In genomic region chr1:190138266-190138665, GRCh38 we compare ENCODE assay signal across 21 cellular contexts.
DNase-seq lines count a peak whose midpoint lies in the region; ATAC-seq, FAIRE-seq and TF ChIP-seq lines count a peak whose summit lies in the region.
"Had no signal": no experiment of that assay in that cellular context is flagged by ENCODE, and none has a peak within 500 bp of the region (broad histone marks: within the 10 kb centered on the region; RNA-seq: fewer than 3 reads in every experiment).

No MANE protein-coding gene starts in this region.

- no peaks in the 10 kb centered on the region for H3F3A ChIP-seq in GM23338 (replicated peaks; ENCODE audit: low read depth)

- H3K23ac ChIP-seq in IMR-90 (ENCODE audit: low read depth, low read length): no peak overlapping the region
- no peak overlapping the region for H3K23ac ChIP-seq in H1 (ENCODE audit: insufficient read length)

- no peak overlapping the region for H3K4me3 Mint-ChIP-seq in GM23338
- H3K4me3 Mint-ChIP-seq: B cell; CD8-positive, alpha-beta T cell; HFFc6 had no signal

- no peaks in the 10 kb centered on the region for H3K9me1 ChIP-seq in IMR-90 (ENCODE audit: insufficient read depth, low read length)

- H2BK5ac ChIP-seq in IMR-90 (ENCODE audit: low read depth, low read length, poor library complexity, severe bottlenecking): no peak overlapping the region
- no peak overlapping the region for H2BK5ac ChIP-seq in H1 (ENCODE audit: low read depth, low read length)

- H3K27me3 ChIP-seq in GM23338 (ENCODE audit: insufficient read depth) (no peaks in the 10 kb centered on the region), IMR-90 (ENCODE audit: control insufficient read depth, insufficient read depth, low read length) (no peaks in the 10 kb centered on the region), H1 (replicated peaks in 1 of 4; ENCODE audit: control insufficient read depth in 3 of 4, extremely low read depth in 1 of 4, insufficient read depth in 3 of 4, low read length in 3 of 4) (no peaks in the 10 kb centered on the region)
- H3K27me3 ChIP-seq: BLaER1 treated with 17β-estradiol and CSF1 and Interleukin-3, amounts not matched to agents 10 nM and 100 nM had no signal

- H2BK20ac ChIP-seq in IMR-90 (ENCODE audit: low read depth, low read length) (no peak overlapping the region), H1 (ENCODE audit: low read length) (no peak overlapping the region)

- no peak overlapping the region for H2AK9ac ChIP-seq in IMR-90 (replicated peaks; ENCODE audit: low read depth, low read length, poor library complexity)

- CTCF ChIA-PET in IMR-90 (lab: Yijun Ruan, JAX): interaction anchor here (1.0 kb wide), 1 partner anchor 30 kb away, joined by 3 read pairs; no protein-coding TSS in a partner anchor
- CTCF ChIA-PET in H1 (lab: Charles Lee; ENCODE audit: partially characterized antibody): no interaction called here

- H3K4me2 ChIP-seq in GM23338 (no peak overlapping the region), IMR-90 (ENCODE audit: low read depth, low read length) (no peak overlapping the region), H1 (ENCODE audit: insufficient read depth in 1 of 2, low read depth in 2 of 2, low read length in 2 of 2) (no peak overlapping the region)
- H3K4me2 ChIP-seq: BLaER1 treated with 17β-estradiol and CSF1 and Interleukin-3, amounts not matched to agents 10 nM and 100 nM; KMS-11 had no signal

- H4K20me1 ChIP-seq in GM23338 (replicated peaks; ENCODE audit: insufficient read depth) (no peaks in the 10 kb centered on the region), IMR-90 (ENCODE audit: insufficient read depth, low read length) (no peaks in the 10 kb centered on the region), H1 (replicated peaks in 1 of 2; ENCODE audit: control insufficient read depth in 1 of 2, insufficient read depth in 2 of 2, low read length in 2 of 2) (no peaks in the 10 kb centered on the region)
- H4K20me1 ChIP-seq: BLaER1 treated with 17β-estradiol and CSF1 and Interleukin-3, amounts not matched to agents 10 nM and 100 nM had no signal

- H3K36me3 ChIP-seq in GM23338 (ENCODE audit: insufficient read depth) (no peaks in the 10 kb centered on the region), IMR-90 (ENCODE audit: control insufficient read depth, insufficient read depth, low read length) (no peaks in the 10 kb centered on the region), H1 (ENCODE audit: control insufficient read depth in 2 of 4, insufficient read depth in 4 of 4, low read length in 3 of 4) (no peaks in the 10 kb centered on the region)
- H3K36me3 ChIP-seq: BLaER1 treated with 17β-estradiol and CSF1 and Interleukin-3, amounts not matched to agents 10 nM and 100 nM had no signal

- POLR2A ChIA-PET in IMR-90 (lab: Charles Lee; ENCODE audit: unreplicated experiment) (no interaction called here), H1 (lab: Charles Lee; ENCODE audit: partially characterized antibody) (no interaction called here)

- H3K27ac ChIP-seq in GM23338 (ENCODE audit: low read depth): no peak overlapping the region
- H3K27ac ChIP-seq in IMR-90 (ENCODE audit: insufficient read depth, low read length): no peak overlapping the region
- no peak overlapping the region for H3K27ac ChIP-seq in H1 (ENCODE audit: low read depth, low read length)
- H3K27ac ChIP-seq: BLaER1 treated with 17β-estradiol and CSF1 and Interleukin-3, amounts not matched to agents 10 nM and 100 nM; KMS-11 had no signal

- BruUV-seq in IMR-90 (replicated peaks; lab: Mats Ljungman, UMichigan): no TSS peak

- H3K14ac ChIP-seq in IMR-90 (replicated peaks; ENCODE audit: low read depth, low read length): no peak overlapping the region
- no peak overlapping the region for H3K14ac ChIP-seq in H1 (ENCODE audit: insufficient read length)

- no peaks in the 10 kb centered on the region for H3K9me2 ChIP-seq in GM23338 (ENCODE audit: insufficient read depth)

- in situ Hi-C loops in IMR-90 (cut with MboI; ENCODE audit: low sequenced_read_pairs): no loop called here

- H2AK5ac ChIP-seq in IMR-90 (ENCODE audit: low read depth, low read length) (no peak overlapping the region), H1 (ENCODE audit: low read depth, low read length) (no peak overlapping the region)

- H3K4me3 ChIP-seq in GM23338 (no peak overlapping the region), IMR-90 (ENCODE audit: insufficient read depth, low read depth, low read length) (no peak overlapping the region), H1 (ENCODE audit: extremely low read depth in 1 of 4, insufficient read depth in 2 of 4, low read depth in 3 of 4, low read length in 4 of 4) (no peak overlapping the region)
- H3K4me3 ChIP-seq: BLaER1 treated with 17β-estradiol and CSF1 and Interleukin-3, amounts not matched to agents 10 nM and 100 nM had no signal

- no peak for TF ChIP-seq EP300 in H1 (IDR thresholded peaks at IDR 0.05; ENCODE audit: borderline replicate concordance in 1 of 2, low read depth in 2 of 2, low read length in 2 of 2)

- no peaks in the 10 kb centered on the region for H3K9me3 Mint-ChIP-seq in GM23338

- intact Hi-C loops in IMR-90 (cut with micrococcal nuclease): loop anchor here (10.0 kb wide), 1 partner anchor 157 kb away; no protein-coding TSS in a partner anchor

- WGBS in IMR-90 (ENCODE audit: extremely low coverage in 2 of 2, insufficient read length in 1 of 2), 2 experiments: 100% methylated on average over 1 of the region's 2 CpGs; no CpG with 5 or more reads in 1 of the 2 experiments
- WGBS in H1 (ENCODE audit: extremely low coverage in 1 of 2, insufficient coverage in 1 of 2, insufficient read length in 1 of 2, insufficient replicate concordance in 2 of 2, low coverage in 1 of 2, low lambda C conversion rate in 2 of 2, missing lambda C conversion rate in 1 of 2), 2 experiments: 66% methylated on average over 2 of the region's 2 CpGs; no CpG with 5 or more reads in 1 of the 2 experiments

- H3K9ac ChIP-seq in IMR-90 (ENCODE audit: low read depth, low read length): no peak overlapping the region
- H3K9ac ChIP-seq in H1 (replicated peaks in 1 of 4; ENCODE audit: extremely low read depth in 1 of 4, low read depth in 3 of 4, low read length in 3 of 4): no peak overlapping the region
- H3K9ac ChIP-seq: BLaER1 treated with 17β-estradiol and CSF1 and Interleukin-3, amounts not matched to agents 10 nM and 100 nM; KMS-11 had no signal

- DNase-seq in GM23338 (ENCODE audit: low spot score): no peak
- DNase-seq in IMR-90: peak; percentile 24
- peak; percentile 5 for DNase-seq in amniotic epithelial cell (ENCODE audit: low read depth)
- DNase-seq in H1 (ENCODE audit: low read depth in 1 of 2, low spot score in 2 of 2): no peak
- no peak for DNase-seq in NCI-H1694 (lab: John Stamatoyannopoulos, UW)
- DNase-seq in SKM-1 treated with dmso at 0.1 percent for 144 hours (lab: John Stamatoyannopoulos, UW; ENCODE audit: unreplicated experiment): no peak
- DNase-seq: Calu3; CD8-positive, alpha-beta T cell; DND-41; EL; HFFc6 had no signal

- H4K5ac ChIP-seq in IMR-90 (ENCODE audit: low read depth, low read length) (no peak overlapping the region), H1 (ENCODE audit: insufficient read length, low read depth, low read length) (no peak overlapping the region)

- no peak for FAIRE-seq in H1 (lab: Jason Lieb, UNC)
- FAIRE-seq: G401.6, GM12891, GM18507, HepG2 had no signal

- no peak overlapping the region for H2BK15ac ChIP-seq in IMR-90 (ENCODE audit: low read depth, low read length)
- H2BK15ac ChIP-seq in H1 (ENCODE audit: low read length): no peak overlapping the region

- H4K91ac ChIP-seq in IMR-90 (ENCODE audit: insufficient read depth, low read depth, low read length): no peak overlapping the region
- H4K91ac ChIP-seq in H1 (replicated peaks; ENCODE audit: insufficient read length, low read length): no peak overlapping the region

- no peak overlapping the region for H2BK120ac ChIP-seq in IMR-90 (ENCODE audit: low read depth, low read length)
- H2BK120ac ChIP-seq in H1 (replicated peaks; ENCODE audit: low read depth, low read length): no peak overlapping the region

- H2BK12ac ChIP-seq in H1 (ENCODE audit: low read depth, low read length): no peak overlapping the region

- H3K4me1 ChIP-seq in GM23338 (ENCODE audit: insufficient read depth): 0 out of 2 replicates have a peak, but pooled peaks cover 3% of the 10 kb centered on the region
- no peaks in the 10 kb centered on the region for H3K4me1 ChIP-seq in IMR-90 (ENCODE audit: control insufficient read depth, insufficient read depth, low read length)
- no peaks in the 10 kb centered on the region for H3K4me1 ChIP-seq in H1 (replicated peaks in 1 of 4; ENCODE audit: control insufficient read depth in 3 of 4, insufficient read depth in 4 of 4, low read length in 3 of 4)
- H3K4me1 ChIP-seq: BLaER1 treated with 17β-estradiol and CSF1 and Interleukin-3, amounts not matched to agents 10 nM and 100 nM had no signal

- TF ChIP-seq CTCF in GM23338 (conservative IDR thresholded peaks at IDR 0.05; ENCODE audit: low read depth in 2 of 2): no peak
- TF ChIP-seq CTCF in IMR-90 (conservative IDR thresholded peaks at IDR 0.05; ENCODE audit: low read depth, low read length): no peak
- TF ChIP-seq CTCF in H1 (IDR thresholded peaks at IDR 0.05; ENCODE audit: control extremely low read depth in 1 of 3, insufficient read depth in 1 of 3, low read depth in 1 of 3, low read length in 3 of 3): no peak

- ATAC-seq in GM23338 (no peak), IMR-90 (ENCODE audit: low read depth) (no peak), HG03457 (IDR thresholded peaks at IDR 0.05; ENCODE audit: unreplicated experiment) (no peak), GM18498 (IDR thresholded peaks at IDR 0.05; ENCODE audit: unreplicated experiment) (no peak)
- ATAC-seq: CD8-positive, alpha-beta T cell; HCT116; HepG2 had no signal

- no peaks in the 10 kb centered on the region for H3K79me2 ChIP-seq in GM23338 (replicated peaks; ENCODE audit: insufficient read depth)
- no peaks in the 10 kb centered on the region for H3K79me2 ChIP-seq in H1 (ENCODE audit: control insufficient read depth in 1 of 2, insufficient read depth in 2 of 2, low read length in 2 of 2)

- no peak overlapping the region for H3K56ac ChIP-seq in IMR-90 (ENCODE audit: extremely low read depth, insufficient read depth, low read length)
- H3K56ac ChIP-seq in H1 (replicated peaks; ENCODE audit: insufficient read length, low read depth, low read length): no peak overlapping the region

- TF ChIP-seq POLR2A in IMR-90 (IDR thresholded peaks at IDR 0.05; ENCODE audit: low read depth, low read length) (no peak), H1 (IDR thresholded peaks at IDR 0.05; ENCODE audit: control extremely low read depth in 1 of 2, low read depth in 2 of 2, low read length in 2 of 2) (no peak)

- H3K36me3 Mint-ChIP-seq in GM23338 (ENCODE audit: low read depth): no peaks in the 10 kb centered on the region
- H3K36me3 Mint-ChIP-seq: CD8-positive, alpha-beta T cell had no signal

- dilution Hi-C loops in IMR-90 (cut with HindIII; ENCODE audit: low sequenced_read_pairs, unreplicated experiment): no loop called here

- H3K9me3 ChIP-seq in IMR-90 (ENCODE audit: control insufficient read depth, insufficient read depth, low read length) (no peaks in the 10 kb centered on the region), H1 (ENCODE audit: insufficient read depth in 2 of 2, low read depth in 1 of 2, low read length in 1 of 2) (no peaks in the 10 kb centered on the region)
- H3K9me3 ChIP-seq: BLaER1 treated with 17β-estradiol and CSF1 and Interleukin-3, amounts not matched to agents 10 nM and 100 nM had no signal

- no peak for TF ChIP-seq RAD21 in IMR-90 (IDR thresholded peaks at IDR 0.05; ENCODE audit: low read length)
- no peak for TF ChIP-seq RAD21 in H1 (IDR thresholded peaks at IDR 0.05 in 1 of 2, conservative IDR thresholded peaks at IDR 0.05 in 1 of 2; ENCODE audit: low read depth in 2 of 2, low read length in 2 of 2)

- peaks cover 3% of the 10 kb centered on the region for H3K27me3 Mint-ChIP-seq in GM23338 (ENCODE audit: insufficient read depth, low read depth, poor library complexity)
- H3K27me3 Mint-ChIP-seq: B cell had no signal

- peaks cover 8% of the 10 kb centered on the region for H3K4me1 Mint-ChIP-seq in GM23338
- H3K4me1 Mint-ChIP-seq: B cell had no signal

- H3K79me1 ChIP-seq in IMR-90 (ENCODE audit: low read depth in 1 of 2, low read length in 2 of 2) (no peaks in the 10 kb centered on the region), H1 (ENCODE audit: low read depth, low read length) (no peaks in the 10 kb centered on the region)

- peak overlapping the region; percentile 37 for H3K27ac Mint-ChIP-seq in GM23338
- H3K27ac Mint-ChIP-seq: B cell; CD8-positive, alpha-beta T cell; HFFc6 had no signal

- H3K23me2 ChIP-seq in H1 (ENCODE audit: low read depth, low read length): no peaks in the 10 kb centered on the region

- H2AFZ ChIP-seq in GM23338 (peak overlapping the region; percentile 70), IMR-90 (replicated peaks; ENCODE audit: low read length, poor library complexity) (no peak overlapping the region), H1 (ENCODE audit: low read length) (0 out of 2 replicates have a peak overlapping the region, but pooled peaks have one; percentile 21)

- no peak overlapping the region for H3K4ac ChIP-seq in IMR-90 (ENCODE audit: low read depth, low read length)
- no peak overlapping the region for H3K4ac ChIP-seq in H1 (replicated peaks; ENCODE audit: insufficient read length, low read depth, low read length)

- H4K8ac ChIP-seq in IMR-90 (ENCODE audit: low read depth in 2 of 2, low read length in 2 of 2): no peak overlapping the region
- H4K8ac ChIP-seq in H1 (ENCODE audit: extremely low read depth, insufficient read depth, low read length): no peak overlapping the region

- H3K18ac ChIP-seq in IMR-90 (ENCODE audit: low read depth, low read length) (no peak overlapping the region), H1 (ENCODE audit: extremely low read depth, low read length) (no peak overlapping the region)

Comparison
In these comparisons a context has a peak if more than half of its experiments do, and no peak if none do; other contexts are left out.
1. DNase-seq: peak in IMR-90 (single experiment) and amniotic epithelial cell (single experiment); none in GM23338 (single experiment), H1 (0 of 2), NCI-H1694 (single experiment) and SKM-1 treated with dmso at 0.1 percent for 144 hours (single experiment).